23 cellular contexts compared by ENCODE assay signal in the genomic region with DNA sequence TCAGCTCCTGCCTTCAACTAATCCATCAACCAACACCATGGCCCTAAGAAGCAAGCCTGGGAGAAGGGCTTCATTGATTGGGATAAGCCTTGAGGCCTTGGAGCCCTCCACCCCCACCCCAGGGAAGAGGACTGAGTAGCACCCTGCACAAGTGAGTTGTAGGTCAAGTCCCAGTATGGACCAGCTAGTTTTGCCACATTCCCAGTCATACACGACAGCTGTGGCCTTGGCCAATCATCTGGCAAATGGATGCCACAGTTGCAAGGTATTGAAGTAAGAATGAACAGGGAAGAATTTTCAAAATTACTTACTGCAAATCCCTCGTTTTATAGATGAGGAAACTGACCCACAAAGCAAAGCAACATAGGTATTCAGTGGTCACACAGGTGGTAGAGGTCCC.
"Had no signal": no experiment of that assay in that cellular context is flagged by ENCODE, and none has a peak within 500 bp of the region (broad histone marks: within the 10 kb centered on the region; RNA-seq: fewer than 3 reads in every experiment).

No MANE protein-coding gene starts in this region.

- H3K4me2 ChIP-seq: neural progenitor cell had no signal

- DNase-seq: dermis blood vessel endothelial cell; effector memory CD4-positive, alpha-beta T cell; esophagus squamous epithelium; glutamatergic neuron; islet precursor cell; kidney glomerular epithelial cell; mesenchymal stem cell; mucosa of descending colon; naive B cell; sigmoid colon; stimulated activated CD4-positive, alpha-beta T cell treated with anti-CD3 and anti-CD28 coated beads, Interleukin-2, amount 100 ng/mL, for 24 hours; stimulated activated CD4-positive, alpha-beta T cell treated with anti-CD3 and anti-CD28 coated beads, Interleukin-4, amount 100 ng/mL, for 24 hours; stimulated activated naive CD4-positive, alpha-beta T cell treated with Interleukin-2 at 50 U/mL for 16 hours; testis; tibial artery; upper lobe of left lung had no signal

- H2AFZ ChIP-seq: neural progenitor cell had no signal

- H3K27me3 ChIP-seq: esophagus squamous epithelium, heart right ventricle, neural progenitor cell, sigmoid colon, testis, tibial artery, upper lobe of left lung had no signal

- ATAC-seq: mucosa of descending colon; natural killer cell treated with Interleukin-12 subunit alpha and Interleukin-12 subunit beta and Interleukin-15 and Interleukin-18, amount 100 ng/mL, for 72 hours; stimulated activated effector memory CD8-positive, alpha-beta T cell treated with anti-CD3 and anti-CD28 coated beads, Interleukin-12 subunit alpha, Interleukin-12 subunit beta, amount 100 ng/mL, for 72 hours had no signal

- H3K27ac ChIP-seq: coronary artery, esophagus squamous epithelium, heart right ventricle, neural progenitor cell, psoas muscle, sigmoid colon, testis, tibial artery, upper lobe of left lung had no signal

- H3K9me3 Mint-ChIP-seq: mesothelial cell of epicardium; naive B cell; natural killer cell treated with Interleukin-12 subunit alpha and Interleukin-12 subunit beta and Interleukin-15 and Interleukin-18, amount 100 ng/mL, for 72 hours; neural progenitor cell; stimulated activated effector memory CD8-positive, alpha-beta T cell treated with anti-CD3 and anti-CD28 coated beads, Interleukin-12 subunit alpha, Interleukin-12 subunit beta, amount 100 ng/mL, for 72 hours had no signal

- H3K4me3 ChIP-seq: coronary artery, esophagus squamous epithelium, heart right ventricle, mucosa of descending colon, neural progenitor cell, psoas muscle, sigmoid colon, testis, tibial artery, upper lobe of left lung had no signal

- H3K4me1 ChIP-seq: esophagus squamous epithelium, neural progenitor cell, psoas muscle, sigmoid colon, testis, tibial artery, upper lobe of left lung had no signal

- H3K36me3 Mint-ChIP-seq: mesothelial cell of epicardium; naive B cell; natural killer cell treated with Interleukin-12 subunit alpha and Interleukin-12 subunit beta and Interleukin-15 and Interleukin-18, amount 100 ng/mL, for 72 hours; neural progenitor cell; stimulated activated effector memory CD8-positive, alpha-beta T cell treated with anti-CD3 and anti-CD28 coated beads, Interleukin-12 subunit alpha, Interleukin-12 subunit beta, amount 100 ng/mL, for 72 hours had no signal

- H3K27ac Mint-ChIP-seq: mesothelial cell of epicardium; natural killer cell treated with Interleukin-12 subunit alpha and Interleukin-12 subunit beta and Interleukin-15 and Interleukin-18, amount 100 ng/mL, for 72 hours; neural progenitor cell; stimulated activated effector memory CD8-positive, alpha-beta T cell treated with anti-CD3 and anti-CD28 coated beads, Interleukin-12 subunit alpha, Interleukin-12 subunit beta, amount 100 ng/mL, for 72 hours had no signal

- H3K27me3 Mint-ChIP-seq: naive B cell had no signal

- H3K4me1 Mint-ChIP-seq: mesothelial cell of epicardium; naive B cell; neural progenitor cell; stimulated activated effector memory CD8-positive, alpha-beta T cell treated with anti-CD3 and anti-CD28 coated beads, Interleukin-12 subunit alpha, Interleukin-12 subunit beta, amount 100 ng/mL, for 72 hours had no signal

- H3K4me3 Mint-ChIP-seq: mesothelial cell of epicardium; naive B cell; natural killer cell treated with Interleukin-12 subunit alpha and Interleukin-12 subunit beta and Interleukin-15 and Interleukin-18, amount 100 ng/mL, for 72 hours; neural progenitor cell; stimulated activated effector memory CD8-positive, alpha-beta T cell treated with anti-CD3 and anti-CD28 coated beads, Interleukin-12 subunit alpha, Interleukin-12 subunit beta, amount 100 ng/mL, for 72 hours had no signal

- H3K36me3 ChIP-seq: esophagus squamous epithelium, heart right ventricle, neural progenitor cell, sigmoid colon, tibial artery, upper lobe of left lung had no signal
